In genomic region chrX:119537487-119537886, GRCh38 we compare ENCODE assay signal across 22 cellular contexts.
"Had no signal": no experiment of that assay in that cellular context is flagged by ENCODE, and none has a peak within 500 bp of the region (broad histone marks: within the 10 kb centered on the region; RNA-seq: fewer than 3 reads in every experiment).

No MANE protein-coding gene starts in this region.

- H3K9me3 Mint-ChIP-seq: activated naive CD4-positive, alpha-beta T cell treated with anti-CD3 and anti-CD28 coated beads, Interleukin-2, amount 50 U/mL, for 24 hours; dendritic cell treated with granulocyte-macrophage colony-stimulating factor and Interleukin-4, amounts not matched to agents 40 ng/mL and 50 ng/mL, for 4 days; memory B cell had no signal

- ATAC-seq: foreskin keratinocyte, left cardiac atrium had no signal

- H3K4me3 Mint-ChIP-seq: activated naive CD4-positive, alpha-beta T cell treated with anti-CD3 and anti-CD28 coated beads, Interleukin-2, amount 50 U/mL, for 24 hours; brain; dendritic cell treated with granulocyte-macrophage colony-stimulating factor and Interleukin-4, amounts not matched to agents 40 ng/mL and 50 ng/mL, for 4 days; memory B cell; nephron had no signal

- DNase-seq: activated CD4-positive, alpha-beta T cell treated with anti-CD3 and anti-CD28 coated beads for 4 hours; activated CD4-positive, alpha-beta T cell treated with anti-CD3 and anti-CD28 coated beads, Interleukin-2, amount 50 U/mL, for 48 hours; activated CD4-positive, CD25-positive, alpha-beta regulatory T cell; activated CD8-positive, alpha-beta memory T cell treated with anti-CD3 and anti-CD28 coated beads, Interleukin-2, amount 50 U/mL, for 48 hours; activated effector memory CD4-positive, alpha-beta T cell treated with anti-CD3 and anti-CD28 coated beads, Interleukin-2, amount 50 U/mL, for 16 hours; activated T-cell treated with anti-CD3 and anti-CD28 coated beads, Interleukin-2, amount 50 U/mL, for 48 hours; aorta; effector CD4-positive, alpha-beta T cell; foreskin keratinocyte; hypothalamus; left cardiac atrium; ovary; stimulated activated CD4-positive, alpha-beta T cell treated with anti-CD3 and anti-CD28 coated beads, Interleukin-2, amount 100 ng/mL, for 48 hours; stimulated activated CD8-positive, alpha-beta memory T cell treated with anti-CD3 and anti-CD28 coated beads, Interleukin-4, amount 100 ng/mL, for 48 hours; stimulated activated naive CD4-positive, alpha-beta T cell; T-helper 1 cell; T-helper 9 cell had no signal

- H3K4me1 Mint-ChIP-seq: activated naive CD4-positive, alpha-beta T cell treated with anti-CD3 and anti-CD28 coated beads, Interleukin-2, amount 50 U/mL, for 24 hours; brain; nephron had no signal

- H3K27ac Mint-ChIP-seq: activated naive CD4-positive, alpha-beta T cell treated with anti-CD3 and anti-CD28 coated beads, Interleukin-2, amount 50 U/mL, for 24 hours; dendritic cell treated with granulocyte-macrophage colony-stimulating factor and Interleukin-4, amounts not matched to agents 40 ng/mL and 50 ng/mL, for 4 days; memory B cell had no signal

- H3K27me3 Mint-ChIP-seq: activated naive CD4-positive, alpha-beta T cell treated with anti-CD3 and anti-CD28 coated beads, Interleukin-2, amount 50 U/mL, for 24 hours; brain; dendritic cell treated with granulocyte-macrophage colony-stimulating factor and Interleukin-4, amounts not matched to agents 40 ng/mL and 50 ng/mL, for 4 days; memory B cell had no signal
